Comparison of ENCODE assay signal across 7 cellular contexts in genomic region chr15:40217166-40217785, GRCh38. TPM values are rescaled to one million over a fixed set of nuclear protein-coding genes. Genes with fewer than 3 reads are reported as not detected.
DNase-seq lines count a peak whose midpoint lies in the region; ATAC-seq, FAIRE-seq and TF ChIP-seq lines count a peak whose summit lies in the region.

No MANE protein-coding gene starts in this region.

- no peaks in the 10 kb centered on the region for H3K27me3 Mint-ChIP-seq in activated CD8-positive, alpha-beta T cell treated with anti-CD3 and anti-CD28 coated beads, Interleukin-2, amount 10 ng/mL, durations not matched to agents 7 days and 5 days (ENCODE audit: low read depth)

- no peak overlapping the region for H3K4me3 Mint-ChIP-seq in activated CD8-positive, alpha-beta T cell treated with anti-CD3 and anti-CD28 coated beads, Interleukin-2, amount 10 ng/mL, durations not matched to agents 7 days and 5 days

- peak; percentile 75 for DNase-seq in ELR (ENCODE audit: low read depth)
- DNase-seq in NCI-H524 (lab: John Stamatoyannopoulos, UW), result peak; percentile 53 to 73
- peak; percentile 62 for DNase-seq in activated CD8-positive, alpha-beta T cell treated with anti-CD3 and anti-CD28 coated beads, Interleukin-2, amount 10 ng/mL, durations not matched to agents 7 days and 5 days
- DNase-seq in frontal cortex (ENCODE audit: low spot score in 2 of 2), result peak in 1 of 2 donors; percentile 46
- DNase-seq in omental fat pad (ENCODE audit: low spot score), result no peak

- H3K4me1 Mint-ChIP-seq in activated CD8-positive, alpha-beta T cell treated with anti-CD3 and anti-CD28 coated beads, Interleukin-2, amount 10 ng/mL, durations not matched to agents 7 days and 5 days (ENCODE audit: low read depth), result no peaks in the 10 kb centered on the region

- peak in 2 of 3 donors; percentile 1 to 79 for TF ChIP-seq CTCF in omental fat pad (IDR thresholded peaks at IDR 0.05)

- H3K27ac Mint-ChIP-seq in activated CD8-positive, alpha-beta T cell treated with anti-CD3 and anti-CD28 coated beads, Interleukin-2, amount 10 ng/mL, durations not matched to agents 7 days and 5 days, result no peak overlapping the region

- ATAC-seq in HG02610 (IDR thresholded peaks at IDR 0.05; ENCODE audit: unreplicated experiment) (peak; percentile 44), omental fat pad (ENCODE audit: low FRiP score) (peak; percentile 83), GM21447 (IDR thresholded peaks at IDR 0.05; ENCODE audit: unreplicated experiment) (no peak)
- peak; percentile 86 for ATAC-seq in activated CD8-positive, alpha-beta T cell treated with anti-CD3 and anti-CD28 coated beads, Interleukin-2, amount 10 ng/mL, durations not matched to agents 7 days and 5 days

- peak; percentile 45 for FAIRE-seq in frontal cortex (lab: Jason Lieb, UNC)

- H3K36me3 Mint-ChIP-seq in activated CD8-positive, alpha-beta T cell treated with anti-CD3 and anti-CD28 coated beads, Interleukin-2, amount 10 ng/mL, durations not matched to agents 7 days and 5 days (ENCODE audit: low read depth), result peaks cover 58% of the 10 kb centered on the region

- H3K9me3 Mint-ChIP-seq in activated CD8-positive, alpha-beta T cell treated with anti-CD3 and anti-CD28 coated beads, Interleukin-2, amount 10 ng/mL, durations not matched to agents 7 days and 5 days (ENCODE audit: insufficient read depth), result no peaks in the 10 kb centered on the region

- POLR2A ChIA-PET in activated CD8-positive, alpha-beta T cell treated with anti-CD3 and anti-CD28 coated beads, Interleukin-2, amount 10 ng/mL, durations not matched to agents 7 days and 5 days (lab: Charles Lee), result interaction anchor here (1.0 kb wide), 1 partner anchor 56 kb away, joined by 5 read pairs; no protein-coding TSS in a partner anchor

- CTCF ChIA-PET in activated CD8-positive, alpha-beta T cell treated with anti-CD3 and anti-CD28 coated beads, Interleukin-2, amount 10 ng/mL, durations not matched to agents 7 days and 5 days (lab: Charles Lee), result interaction anchor here (0.7 to 9.7 kb wide), 45 partner anchors 10 to 435 kb away, joined by 3 to 214 read pairs (median 5); partner anchors contain the start of genes BUB1B, CCDC9B, FSIP1 and KNSTRN

RNA-seq across cellular contexts. Expression of gene PAK6, which starts 21.6 kb away (rescaled TPM):
- 1 to 10 TPM; 1.2 to 1.4 TPM for total RNA-seq in activated CD8-positive, alpha-beta T cell treated with anti-CD3 and anti-CD28 coated beads, Interleukin-2, amount 10 ng/mL, durations not matched to agents 7 days and 5 days
- 11.8 TPM for total RNA-seq in frontal cortex
- total RNA-seq in omental fat pad, result 1 to 10 TPM in 1 of 4 donors, under 1 TPM in 1, not detected in 2; 0.72 to 1.5 TPM

RNA-seq across cellular contexts. Expression of gene BUB1B, which starts 56.4 kb away (rescaled TPM):
- 10 to 100 TPM; 91.9 to 94.9 TPM for total RNA-seq in activated CD8-positive, alpha-beta T cell treated with anti-CD3 and anti-CD28 coated beads, Interleukin-2, amount 10 ng/mL, durations not matched to agents 7 days and 5 days
- total RNA-seq in frontal cortex (11.4 TPM), omental fat pad (1 to 10 TPM in 2 of 4 donors, under 1 TPM in 2; 0.37 to 7.4 (median 1.5) TPM)
